2 cellular contexts compared by ENCODE assay signal in genomic region chr16:19540241-19540970, GRCh38.
TF ChIP-seq lines count a peak whose summit lies in the region.

No MANE protein-coding gene starts in this region.

TF ChIP-seq in HepG2, 621 proteins besides CTCF, POLR2A, EP300 and RAD21 (continues in another document):
- no peak for TF ChIP-seq NCOR1 (IDR thresholded peaks at IDR 0.05; ENCODE audit: borderline replicate concordance, low read length)
- TF ChIP-seq NR0B2 (CRISPR knock-in tag; IDR thresholded peaks at IDR 0.05): no peak
- TF ChIP-seq ATF7 (IDR thresholded peaks at IDR 0.05): peak; percentile 60; the same call in 1 of the 2 replicates
- TF ChIP-seq ATF7 (CRISPR knock-in tag; IDR thresholded peaks at IDR 0.05): no peak
- TF ChIP-seq PHF8 (CRISPR knock-in tag; IDR thresholded peaks at IDR 0.05): no peak
- TF ChIP-seq GATAD2A (CRISPR knock-in tag; IDR thresholded peaks at IDR 0.05): 0 out of 2 replicates have a peak, but pooled peaks have one; percentile 7
- TF ChIP-seq MXD1 (CRISPR knock-in tag; IDR thresholded peaks at IDR 0.05): no peak
- TF ChIP-seq ATF4 (CRISPR knock-in tag; IDR thresholded peaks at IDR 0.05): 0 out of 4 replicates have a peak, but pooled peaks of 1 of the 2 experiments have one; percentile 45
- no peak for TF ChIP-seq TAF1 (CRISPR knock-in tag; IDR thresholded peaks at IDR 0.05)
- 0 out of 2 replicates have a peak, but pooled peaks have one; percentile 51 for TF ChIP-seq CC2D1A (CRISPR knock-in tag; IDR thresholded peaks at IDR 0.05)
- no peak for TF ChIP-seq BRF2 (CRISPR knock-in tag; IDR thresholded peaks at IDR 0.05)
- no peak for TF ChIP-seq ZNF558 (CRISPR knock-in tag; IDR thresholded peaks at IDR 0.05; ENCODE audit: borderline replicate concordance)
- TF ChIP-seq ZNF562 (CRISPR knock-in tag; IDR thresholded peaks at IDR 0.05; ENCODE audit: borderline replicate concordance): no peak
- TF ChIP-seq ZNF800 (CRISPR knock-in tag; IDR thresholded peaks at IDR 0.05): no peak
- TF ChIP-seq CEBPG (CRISPR knock-in tag; IDR thresholded peaks at IDR 0.05): peak; percentile 57; the same call in 1 of the 2 replicates
- no peak for TF ChIP-seq ZNF646 (CRISPR knock-in tag; IDR thresholded peaks at IDR 0.05)
- no peak for TF ChIP-seq TRIM24 (CRISPR knock-in tag; IDR thresholded peaks at IDR 0.05)

TF ChIP-seq in IMR-90, 13 proteins besides CTCF, POLR2A, EP300 and RAD21:
- TF ChIP-seq CEBPB (IDR thresholded peaks at IDR 0.05; ENCODE audit: low read depth, low read length): peak; percentile 62
- no peak for TF ChIP-seq NFE2L2 (IDR thresholded peaks at IDR 0.05; ENCODE audit: low read depth, low read length)
TF ChIP-seq in IMR-90: peak in this region for 1.
